1 cellular context compared by ENCODE assay signal in the genomic region with DNA sequence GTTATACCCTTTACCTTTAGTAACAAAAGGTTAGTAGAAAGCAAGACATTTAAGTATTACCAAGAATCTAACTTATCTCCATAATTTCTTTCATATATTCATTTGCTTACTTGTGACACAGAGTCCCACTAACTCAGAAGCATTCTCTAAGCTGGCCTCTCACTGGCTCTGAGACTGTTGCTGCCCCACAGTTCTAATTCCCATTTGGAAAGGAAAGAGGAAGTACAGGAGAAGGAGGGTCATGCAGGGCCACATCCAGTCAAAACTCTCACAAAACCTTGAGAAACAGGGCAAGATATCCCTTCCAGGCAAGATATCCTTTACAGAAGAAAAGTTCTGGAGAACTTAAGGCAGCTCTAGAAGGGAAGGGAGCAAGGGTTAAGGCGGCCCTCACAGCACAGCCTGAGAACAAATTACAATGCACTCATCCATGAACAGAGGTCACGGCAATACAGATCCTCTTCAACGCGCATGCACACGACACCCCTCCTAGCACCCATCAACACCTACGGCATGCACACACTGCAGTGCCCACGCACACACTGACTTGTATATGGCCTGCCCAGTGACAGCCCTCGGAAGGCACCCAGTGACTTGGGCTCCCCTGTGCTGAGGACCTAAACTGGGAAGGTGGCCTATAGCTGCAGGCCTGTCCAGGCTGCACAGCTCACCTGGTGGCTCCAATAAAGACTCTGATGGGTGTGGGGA.
TF ChIP-seq lines count a peak whose summit lies in the region.

No MANE protein-coding gene starts in this region.

TF ChIP-seq in SK-N-SH treated with all-trans-retinoic acid at 6 μM for 48 hours, 23 proteins besides CTCF, POLR2A, EP300 and RAD21 (continued from another document):
- TF ChIP-seq, protein P1, sequence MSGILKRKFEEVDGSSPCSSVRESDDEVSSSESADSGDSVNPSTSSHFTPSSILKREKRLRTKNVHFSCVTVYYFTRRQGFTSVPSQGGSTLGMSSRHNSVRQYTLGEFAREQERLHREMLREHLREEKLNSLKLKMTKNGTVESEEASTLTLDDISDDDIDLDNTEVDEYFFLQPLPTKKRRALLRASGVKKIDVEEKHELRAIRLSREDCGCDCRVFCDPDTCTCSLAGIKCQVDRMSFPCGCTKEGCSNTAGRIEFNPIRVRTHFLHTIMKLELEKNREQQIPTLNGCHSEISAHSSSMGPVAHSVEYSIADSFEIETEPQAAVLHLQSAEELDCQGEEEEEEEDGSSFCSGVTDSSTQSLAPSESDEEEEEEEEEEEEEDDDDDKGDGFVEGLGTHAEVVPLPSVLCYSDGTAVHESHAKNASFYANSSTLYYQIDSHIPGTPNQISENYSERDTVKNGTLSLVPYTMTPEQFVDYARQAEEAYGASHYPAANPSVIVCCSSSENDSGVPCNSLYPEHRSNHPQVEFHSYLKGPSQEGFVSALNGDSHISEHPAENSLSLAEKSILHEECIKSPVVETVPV (CRISPR knock-in tag; IDR thresholded peaks at IDR 0.05): no peak
- TF ChIP-seq ZFP3 (CRISPR knock-in tag; IDR thresholded peaks at IDR 0.05): no peak
